32 cellular contexts compared by ENCODE assay signal in the genomic region with DNA sequence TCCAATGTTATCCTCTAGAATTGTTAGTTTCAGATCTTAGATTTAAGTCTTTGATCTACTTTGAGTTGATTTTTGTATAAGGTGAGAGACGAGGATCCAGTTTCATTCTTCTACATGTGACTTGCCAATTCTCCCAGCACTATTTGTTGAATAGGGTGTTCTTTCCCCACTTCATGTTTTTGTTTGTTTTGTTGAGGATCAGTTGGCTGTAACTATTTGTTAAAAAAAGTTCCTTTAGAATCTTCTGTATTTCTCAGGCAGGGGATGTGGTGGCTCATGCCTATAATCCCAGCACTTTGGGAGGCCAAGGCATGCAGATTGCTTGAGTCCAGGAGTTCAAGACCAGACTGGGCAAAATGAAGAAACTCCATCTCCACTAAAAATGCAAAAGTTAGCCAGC.
"Had no signal": no experiment of that assay in that cellular context is flagged by ENCODE, and none has a peak within 500 bp of the region (broad histone marks: within the 10 kb centered on the region; RNA-seq: fewer than 3 reads in every experiment).

No MANE protein-coding gene starts in this region.

- DNase-seq: activated CD4-positive, alpha-beta memory T cell treated with anti-CD3 and anti-CD28 coated beads for 36 hours; activated CD4-positive, alpha-beta T cell treated with anti-CD3 and anti-CD28 coated beads, Interleukin-2, amount 10 ng/mL, durations not matched to agents 24 days and 14 days; activated CD4-positive, CD25-positive, alpha-beta regulatory T cell treated with anti-CD3 and anti-CD28 coated beads, Interleukin-2, amount 50 U/mL, for 72 hours; activated CD8-positive, alpha-beta memory T cell treated with anti-CD3 and anti-CD28 coated beads, Interleukin-2, amount 50 U/mL, for 48 hours; activated effector memory CD4-positive, alpha-beta T cell treated with anti-CD3 and anti-CD28 coated beads, Interleukin-2, amount 50 U/mL, for 16 hours; activated naive CD4-positive, alpha-beta T cell treated with anti-CD3 and anti-CD28 coated beads for 36 hours; activated naive CD8-positive, alpha-beta T cell treated with anti-CD3 and anti-CD28 coated beads for 36 hours; adrenal gland; aorta; body of pancreas; cortex of kidney; effector memory CD8-positive, alpha-beta T cell; foreskin fibroblast; left ventricle myocardium inferior; mammary epithelial cell; midbrain; natural killer cell; posterior cingulate gyrus; stimulated activated CD4-positive, alpha-beta T cell treated with anti-CD3 and anti-CD28 coated beads, Interleukin-15, amount 100 ng/mL, for 24 hours; stimulated activated CD4-positive, alpha-beta T cell treated with anti-CD3 and anti-CD28 coated beads, Interleukin-2, amount 100 ng/mL, for 24 hours; stimulated activated naive CD4-positive, alpha-beta T cell; SW 1271; T-helper 9 cell; tibial artery; upper lobe of right lung; WERI-Rb-1 had no signal

- H3K9me3 Mint-ChIP-seq: activated CD4-positive, alpha-beta memory T cell treated with anti-CD3 and anti-CD28 coated beads for 36 hours; activated CD4-positive, alpha-beta T cell treated with anti-CD3 and anti-CD28 coated beads, Interleukin-2, amount 10 ng/mL, durations not matched to agents 24 days and 14 days; effector memory CD8-positive, alpha-beta T cell; natural killer cell; T-helper 1 cell treated with Interleukin-12 subunit alpha and Interleukin-12 subunit beta and Interleukin-4 antibody, amounts not matched to agents 30 μg/mL and 1 μg/mL, for 36 hours had no signal

- H3K9me3 ChIP-seq: adrenal gland, body of pancreas, left ventricle myocardium inferior, suprapubic skin, tibial artery, upper lobe of right lung had no signal

- ATAC-seq: body of pancreas; effector memory CD8-positive, alpha-beta T cell; esophagus mucosa; natural killer cell; upper lobe of right lung had no signal

- H3K27ac ChIP-seq: adrenal gland, body of pancreas, left ventricle myocardium inferior, SK-N-MC, suprapubic skin, tibial artery, upper lobe of right lung, WERI-Rb-1 had no signal

- H3K36me3 ChIP-seq: adrenal gland, left ventricle myocardium inferior, suprapubic skin, tibial artery, upper lobe of right lung, WERI-Rb-1 had no signal

- H3K4me3 Mint-ChIP-seq: activated CD4-positive, alpha-beta memory T cell treated with anti-CD3 and anti-CD28 coated beads for 36 hours; activated CD4-positive, alpha-beta T cell treated with anti-CD3 and anti-CD28 coated beads, Interleukin-2, amount 10 ng/mL, durations not matched to agents 24 days and 14 days; activated naive CD4-positive, alpha-beta T cell treated with anti-CD3 and anti-CD28 coated beads for 36 hours; activated naive CD8-positive, alpha-beta T cell treated with anti-CD3 and anti-CD28 coated beads for 36 hours; effector memory CD8-positive, alpha-beta T cell; natural killer cell; T-helper 1 cell treated with Interleukin-12 subunit alpha and Interleukin-12 subunit beta and Interleukin-4 antibody, amounts not matched to agents 30 μg/mL and 1 μg/mL, for 36 hours had no signal

- H3K4me1 Mint-ChIP-seq: activated CD4-positive, alpha-beta T cell treated with anti-CD3 and anti-CD28 coated beads, Interleukin-2, amount 10 ng/mL, durations not matched to agents 24 days and 14 days; natural killer cell had no signal

- H3K27me3 ChIP-seq: adrenal gland, body of pancreas, suprapubic skin, tibial artery, upper lobe of right lung had no signal

- H3K36me3 Mint-ChIP-seq: natural killer cell had no signal

- H3K27ac Mint-ChIP-seq: activated CD4-positive, alpha-beta memory T cell treated with anti-CD3 and anti-CD28 coated beads for 36 hours; activated CD4-positive, alpha-beta T cell treated with anti-CD3 and anti-CD28 coated beads, Interleukin-2, amount 10 ng/mL, durations not matched to agents 24 days and 14 days; activated naive CD4-positive, alpha-beta T cell treated with anti-CD3 and anti-CD28 coated beads for 36 hours; activated naive CD8-positive, alpha-beta T cell treated with anti-CD3 and anti-CD28 coated beads for 36 hours; effector memory CD8-positive, alpha-beta T cell; natural killer cell; T-helper 1 cell treated with Interleukin-12 subunit alpha and Interleukin-12 subunit beta and Interleukin-4 antibody, amounts not matched to agents 30 μg/mL and 1 μg/mL, for 36 hours had no signal

- H3K4me3 ChIP-seq: adrenal gland, body of pancreas, left ventricle myocardium inferior, SK-N-MC, smooth muscle cell, suprapubic skin, tibial artery, upper lobe of right lung had no signal

- H3K27me3 Mint-ChIP-seq: activated CD4-positive, alpha-beta memory T cell treated with anti-CD3 and anti-CD28 coated beads for 36 hours; activated CD4-positive, alpha-beta T cell treated with anti-CD3 and anti-CD28 coated beads, Interleukin-2, amount 10 ng/mL, durations not matched to agents 24 days and 14 days; activated naive CD8-positive, alpha-beta T cell treated with anti-CD3 and anti-CD28 coated beads for 36 hours; effector memory CD8-positive, alpha-beta T cell had no signal

- FAIRE-seq: islet of Langerhans had no signal

- H3K4me1 ChIP-seq: adrenal gland, body of pancreas, suprapubic skin, upper lobe of right lung had no signal
